Comparison of ENCODE assay signal across 15 cellular contexts in genomic region chr7:142508251-142508650, GRCh38.
DNase-seq lines count a peak whose midpoint lies in the region; ATAC-seq, FAIRE-seq and TF ChIP-seq lines count a peak whose summit lies in the region.
"Had no signal": no experiment of that assay in that cellular context is flagged by ENCODE, and none has a peak within 500 bp of the region (broad histone marks: within the 10 kb centered on the region; RNA-seq: fewer than 3 reads in every experiment).

No MANE protein-coding gene starts in this region.

- no peaks in the 10 kb centered on the region for H3K36me3 ChIP-seq in BLaER1 treated with 17β-estradiol and CSF1 and Interleukin-3, amounts not matched to agents 10 nM and 100 nM
- H3K36me3 ChIP-seq in HepG2 (replicated peaks in 1 of 2; ENCODE audit: control insufficient read depth in 1 of 2, insufficient read depth in 2 of 2, low read length in 2 of 2) = no peaks in the 10 kb centered on the region
- H3K36me3 ChIP-seq: right atrium auricular region, SJCRH30 had no signal

- no peaks in the 10 kb centered on the region for H3K27me3 ChIP-seq in BLaER1 treated with 17β-estradiol and CSF1 and Interleukin-3, amounts not matched to agents 10 nM and 100 nM
- H3K27me3 ChIP-seq in right cardiac atrium (ENCODE audit: control insufficient read depth, insufficient read depth) (no peaks in the 10 kb centered on the region), HepG2 (ENCODE audit: control insufficient read depth in 1 of 2, insufficient read depth in 2 of 2, low read length in 2 of 2) (peaks cover 0 to 3% of the 10 kb centered on the region in 2 experiments; a peak in 2 of 5 replicates)
- H3K27me3 ChIP-seq: right atrium auricular region had no signal

- no peak for TF ChIP-seq RAD21 in HepG2 (CRISPR knock-in tag; IDR thresholded peaks at IDR 0.05)

- TF ChIP-seq EP300 in HepG2 (IDR thresholded peaks at IDR 0.05; ENCODE audit: low read depth in 2 of 2, low read length in 2 of 2) (no peak), HepG2 (CRISPR knock-in tag; IDR thresholded peaks at IDR 0.05; ENCODE audit: borderline replicate concordance) (no peak)

- DNase-seq in H54 (ENCODE audit: insufficient read length, low spot score) = peak; percentile 4
- DNase-seq in activated CD8-positive, alpha-beta T cell treated with anti-CD3 and anti-CD28 coated beads, Interleukin-2, amount 10 ng/mL, durations not matched to agents 7 days and 5 days = no peak
- peak; percentile 25 for DNase-seq in left kidney (ENCODE audit: low read depth, low spot score)
- no peak for DNase-seq in Kasumi-1 (lab: John Stamatoyannopoulos, UW)
- DNase-seq in CD1c-positive myeloid dendritic cell (ENCODE audit: extremely low spot score) = no peak
- no peak for DNase-seq in right cardiac atrium
- DNase-seq in HepG2 (ENCODE audit: low spot score) = no peak
- DNase-seq: AML-193, cortex of kidney, NCI-H1417, NCI-H748 treated with DMSO at 0.1 percent for 48 hours, SJCRH30 had no signal

- no peaks in the 10 kb centered on the region for H3K36me3 Mint-ChIP-seq in activated CD8-positive, alpha-beta T cell treated with anti-CD3 and anti-CD28 coated beads, Interleukin-2, amount 10 ng/mL, durations not matched to agents 7 days and 5 days (ENCODE audit: low read depth)

- FAIRE-seq in H54 (lab: Jason Lieb, UNC) (no peak), HepG2 (lab: Jason Lieb, UNC) (no peak)
- FAIRE-seq: HTR-8/SVneo had no signal

- H3K4me1 Mint-ChIP-seq in activated CD8-positive, alpha-beta T cell treated with anti-CD3 and anti-CD28 coated beads, Interleukin-2, amount 10 ng/mL, durations not matched to agents 7 days and 5 days (ENCODE audit: low read depth) = peaks cover 30% of the 10 kb centered on the region

- no peaks in the 10 kb centered on the region for H4K20me1 ChIP-seq in BLaER1 treated with 17β-estradiol and CSF1 and Interleukin-3, amounts not matched to agents 10 nM and 100 nM
- no peaks in the 10 kb centered on the region for H4K20me1 ChIP-seq in HepG2 (ENCODE audit: insufficient read depth, low read length)

- no peak overlapping the region for H3K4me3 Mint-ChIP-seq in activated CD8-positive, alpha-beta T cell treated with anti-CD3 and anti-CD28 coated beads, Interleukin-2, amount 10 ng/mL, durations not matched to agents 7 days and 5 days

- H3K4me3 ChIP-seq in BLaER1 treated with 17β-estradiol and CSF1 and Interleukin-3, amounts not matched to agents 10 nM and 100 nM = no peak overlapping the region
- H3K4me3 ChIP-seq in right cardiac atrium (ENCODE audit: low read length) (no peak overlapping the region), HepG2 (replicated peaks in 1 of 3; ENCODE audit: insufficient read depth in 1 of 3, low read depth in 2 of 3, low read length in 3 of 3) (no peak overlapping the region)
- H3K4me3 ChIP-seq: right atrium auricular region, SJCRH30 had no signal

- no peak overlapping the region for H3K9ac ChIP-seq in BLaER1 treated with 17β-estradiol and CSF1 and Interleukin-3, amounts not matched to agents 10 nM and 100 nM
- no peak overlapping the region for H3K9ac ChIP-seq in HepG2 (ENCODE audit: insufficient read depth, low read depth, low read length)

- TF ChIP-seq CTCF in HepG2 (CRISPR knock-in tag; IDR thresholded peaks at IDR 0.05) = no peak

- WGBS in right cardiac atrium = 66% methylated on average over 4 of the region's 4 CpGs
- 6% methylated on average over 4 of the region's 4 CpGs for WGBS in HepG2 (ENCODE audit: low lambda C conversion rate)

- ATAC-seq in activated CD8-positive, alpha-beta T cell treated with anti-CD3 and anti-CD28 coated beads, Interleukin-2, amount 10 ng/mL, durations not matched to agents 7 days and 5 days = peak; percentile 71
- no peak for ATAC-seq in right cardiac atrium
- ATAC-seq in HepG2 = no peak

- H3K9me3 ChIP-seq in BLaER1 treated with 17β-estradiol and CSF1 and Interleukin-3, amounts not matched to agents 10 nM and 100 nM (replicated peaks in 1 of 11) = no peaks in the 10 kb centered on the region
- no peaks in the 10 kb centered on the region for H3K9me3 ChIP-seq in right cardiac atrium (ENCODE audit: control insufficient read depth, low read length)
- no peaks in the 10 kb centered on the region for H3K9me3 ChIP-seq in HepG2 (ENCODE audit: low read length)
- H3K9me3 ChIP-seq: right atrium auricular region, SJCRH30 had no signal

- H3K4me1 ChIP-seq in BLaER1 treated with 17β-estradiol and CSF1 and Interleukin-3, amounts not matched to agents 10 nM and 100 nM = peaks cover 0 to 22% (median 16%) of the 10 kb centered on the region in 10 experiments; a peak in 14 of 20 replicates
- H3K4me1 ChIP-seq in right cardiac atrium (ENCODE audit: control insufficient read depth, insufficient read depth, low read length) (no peaks in the 10 kb centered on the region), HepG2 (ENCODE audit: insufficient read depth, low read length) (no peaks in the 10 kb centered on the region)
- H3K4me1 ChIP-seq: right atrium auricular region, SJCRH30 had no signal

- H3K4me2 ChIP-seq in BLaER1 treated with 17β-estradiol and CSF1 and Interleukin-3, amounts not matched to agents 10 nM and 100 nM = peak overlapping the region in 6 of 11 experiments; percentile 27 to 64 (median 55); a peak in 11 of 22 replicates
- H3K4me2 ChIP-seq in HepG2 (ENCODE audit: low read depth, low read length) = no peak overlapping the region

- TF ChIP-seq POLR2A in H54 (IDR thresholded peaks at IDR 0.05; ENCODE audit: low read depth, low read length) (no peak), HepG2 (IDR thresholded peaks at IDR 0.05; ENCODE audit: insufficient read depth in 1 of 2, low read depth in 2 of 2, low read length in 2 of 2) (no peak)

- H2AFZ ChIP-seq in HepG2 (ENCODE audit: low read length) = no peak overlapping the region

- BruUV-seq in HepG2 (replicated peaks; lab: Mats Ljungman, UMichigan) = no TSS peak

- H3K79me2 ChIP-seq in HepG2 (ENCODE audit: insufficient read depth, low read length) = no peaks in the 10 kb centered on the region

- in situ Hi-C loops in HepG2 (cut with HindIII; ENCODE audit: extremely low pct_ligation_motif_present, low pct_unique_long_range_greater_than_20kb) = no loop called here

- CTCF ChIA-PET in activated CD8-positive, alpha-beta T cell treated with anti-CD3 and anti-CD28 coated beads, Interleukin-2, amount 10 ng/mL, durations not matched to agents 7 days and 5 days (lab: Charles Lee) = interaction anchor here (0.9 to 1.4 kb wide), 5 partner anchors 9 to 96 kb away, joined by 3 to 4 read pairs (median 3); no protein-coding TSS in a partner anchor
- CTCF ChIA-PET in HepG2 (lab: Yijun Ruan, JAX; ENCODE audit: low intra/inter-chr PET ratio, low total read pairs) = no interaction called here

- no peak overlapping the region for H3K27ac ChIP-seq in BLaER1 treated with 17β-estradiol and CSF1 and Interleukin-3, amounts not matched to agents 10 nM and 100 nM
- H3K27ac ChIP-seq in right cardiac atrium (ENCODE audit: low read length) (no peak overlapping the region), HepG2 (ENCODE audit: extremely low read length, insufficient read depth, low read length) (no peak overlapping the region)
- H3K27ac ChIP-seq: right atrium auricular region, SJCRH30 had no signal

- H3K27me3 Mint-ChIP-seq in activated CD8-positive, alpha-beta T cell treated with anti-CD3 and anti-CD28 coated beads, Interleukin-2, amount 10 ng/mL, durations not matched to agents 7 days and 5 days (ENCODE audit: low read depth) = peaks cover 8% of the 10 kb centered on the region

- peak overlapping the region; percentile 68 for H3K27ac Mint-ChIP-seq in activated CD8-positive, alpha-beta T cell treated with anti-CD3 and anti-CD28 coated beads, Interleukin-2, amount 10 ng/mL, durations not matched to agents 7 days and 5 days

- POLR2A ChIA-PET in activated CD8-positive, alpha-beta T cell treated with anti-CD3 and anti-CD28 coated beads, Interleukin-2, amount 10 ng/mL, durations not matched to agents 7 days and 5 days (lab: Charles Lee) = interaction anchor here (0.7 kb wide), 1 partner anchor 917 kb away, joined by 3 read pairs; no protein-coding TSS in a partner anchor
- POLR2A ChIA-PET in HepG2 (lab: Yijun Ruan, JAX) = no interaction called here

- intact Hi-C loops in right cardiac atrium (cut with DNase I) (no loop called here), HepG2 (cut with micrococcal nuclease; ENCODE audit: unreplicated experiment) (no loop called here)

- H3K9me3 Mint-ChIP-seq in activated CD8-positive, alpha-beta T cell treated with anti-CD3 and anti-CD28 coated beads, Interleukin-2, amount 10 ng/mL, durations not matched to agents 7 days and 5 days (ENCODE audit: insufficient read depth) = no peaks in the 10 kb centered on the region

TF ChIP-seq in HepG2, 621 proteins besides CTCF, POLR2A, EP300 and RAD21 (continues in another document):
- TF ChIP-seq ZBTB4 (CRISPR knock-in tag; IDR thresholded peaks at IDR 0.05; ENCODE audit: borderline replicate concordance) (no peak), SCMH1 (CRISPR knock-in tag; IDR thresholded peaks at IDR 0.05; ENCODE audit: borderline replicate concordance) (no peak), ZSCAN25 (CRISPR knock-in tag; IDR thresholded peaks at IDR 0.05) (no peak), HIVEP1 (CRISPR knock-in tag; IDR thresholded peaks at IDR 0.05) (no peak), ZNF772 (CRISPR knock-in tag; IDR thresholded peaks at IDR 0.05) (no peak)

Comparison
In these comparisons a context has a peak if more than half of its experiments do, and no peak if none do; other contexts are left out.
1. DNase-seq: peak in H54 (single experiment) and left kidney (single experiment); none in activated CD8-positive, alpha-beta T cell treated with anti-CD3 and anti-CD28 coated beads, Interleukin-2, amount 10 ng/mL, durations not matched to agents 7 days and 5 days (single experiment), Kasumi-1 (0 of 2), CD1c-positive myeloid dendritic cell (single experiment), right cardiac atrium (0 of 3) and HepG2 (single experiment).